In the genomic region with DNA sequence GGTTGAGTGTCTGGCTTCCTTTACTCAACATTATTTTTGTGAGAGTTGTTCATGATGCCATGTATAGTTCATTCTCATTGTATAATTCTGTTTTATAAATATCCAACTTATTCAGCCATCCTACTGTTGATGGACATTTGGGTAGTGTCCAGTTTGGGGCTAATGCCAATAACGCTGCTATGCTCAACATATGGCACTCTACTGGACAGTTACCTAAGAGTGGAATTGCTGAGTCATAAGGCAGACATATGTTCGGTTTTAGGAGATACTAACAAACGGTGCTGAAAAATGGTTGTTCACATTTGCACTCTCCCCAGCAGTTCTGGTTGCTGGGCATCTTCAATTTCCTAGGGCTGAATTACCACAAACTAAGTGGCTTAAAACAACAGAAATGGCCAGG, we compare ENCODE assay signal across 1 cellular context.
TF ChIP-seq lines count a peak whose summit lies in the region.

No MANE protein-coding gene starts in this region.

TF ChIP-seq in H1, 55 proteins besides CTCF, POLR2A, EP300 and RAD21:
- no peak for TF ChIP-seq JUND (IDR thresholded peaks at IDR 0.05; ENCODE audit: low read length)
- TF ChIP-seq POU5F1 (IDR thresholded peaks at IDR 0.05; ENCODE audit: low read depth, low read length), result no peak
- TF ChIP-seq TBP (IDR thresholded peaks at IDR 0.05; ENCODE audit: low read depth, low read length), result no peak
- no peak for TF ChIP-seq HDAC6 (IDR thresholded peaks at IDR 0.05; ENCODE audit: low read depth, low read length)
- no peak for TF ChIP-seq NANOG (IDR thresholded peaks at IDR 0.05; ENCODE audit: insufficient read depth, low read depth, low read length, poor library complexity, severe bottlenecking)
- TF ChIP-seq SIX5 (IDR thresholded peaks at IDR 0.05; ENCODE audit: low read depth, low read length), result no peak
- no peak for TF ChIP-seq KDM5A (IDR thresholded peaks at IDR 0.05; ENCODE audit: low read length)
TF ChIP-seq in H1: peak in this region for 0.
